10 cellular contexts compared by ENCODE assay signal in the genomic region with DNA sequence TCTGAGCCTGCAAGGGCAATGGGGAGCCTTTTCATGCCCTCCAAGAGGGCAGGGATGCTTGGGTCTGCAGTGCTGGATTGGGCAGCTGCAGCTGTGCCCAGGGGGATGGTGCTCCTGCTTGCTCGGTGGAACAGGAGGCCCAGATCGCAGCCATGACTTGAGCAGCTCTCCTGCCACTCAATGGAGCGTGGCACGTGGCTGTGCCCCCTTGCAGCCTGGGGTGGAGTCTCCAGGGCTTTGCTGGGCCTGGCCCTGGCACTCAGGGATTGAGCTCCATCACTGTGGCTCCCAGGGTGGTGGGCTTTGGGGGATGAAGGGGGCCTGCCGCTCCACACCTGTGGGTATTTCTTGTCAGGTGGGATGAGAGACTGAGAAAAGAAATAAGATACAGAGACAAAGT. TPM values are rescaled to one million over a fixed set of nuclear protein-coding genes. Genes with fewer than 3 reads are reported as not detected.
"Had no signal": no experiment of that assay in that cellular context is flagged by ENCODE, and none has a peak within 500 bp of the region (broad histone marks: within the 10 kb centered on the region; RNA-seq: fewer than 3 reads in every experiment).

No MANE protein-coding gene starts in this region.

- H3K4me3 Mint-ChIP-seq: GM23338, HFFc6, IgD-negative memory B cell had no signal

- DNase-seq: HFFc6, KBM-7 had no signal

- H3K27ac Mint-ChIP-seq: GM23338, HFFc6, IgD-negative memory B cell had no signal

- H3K27ac ChIP-seq: HL-60 had no signal

- H3K36me3 Mint-ChIP-seq: IgD-negative memory B cell had no signal

- H3K36me3 ChIP-seq: HAP-1 had no signal

- H3K9me3 Mint-ChIP-seq: HFFc6 had no signal

- H3K4me1 ChIP-seq: HAP-1 had no signal

- H3K9me3 ChIP-seq: HAP-1 had no signal

- H3K27me3 Mint-ChIP-seq: IgD-negative memory B cell had no signal

- H3K4me1 Mint-ChIP-seq: IgD-negative memory B cell had no signal

- H3K4me3 ChIP-seq: GM23338, HAP-1 had no signal

- H2AFZ ChIP-seq: GM23338 had no signal

- ATAC-seq: GM23338 had no signal

- H3K4me2 ChIP-seq: GM23338 had no signal

RNA-seq across cellular contexts. Expression of a gene that starts 53.4 kb away (rescaled TPM):
- total RNA-seq: GM23338, H4, H7, HepG2, HFFc6, HT1080 had no signal
- polyA plus RNA-seq: GM23338, HepG2, IgD-negative memory B cell had no signal
